Comparison of ENCODE assay signal across 1 cellular context in the genomic region with DNA sequence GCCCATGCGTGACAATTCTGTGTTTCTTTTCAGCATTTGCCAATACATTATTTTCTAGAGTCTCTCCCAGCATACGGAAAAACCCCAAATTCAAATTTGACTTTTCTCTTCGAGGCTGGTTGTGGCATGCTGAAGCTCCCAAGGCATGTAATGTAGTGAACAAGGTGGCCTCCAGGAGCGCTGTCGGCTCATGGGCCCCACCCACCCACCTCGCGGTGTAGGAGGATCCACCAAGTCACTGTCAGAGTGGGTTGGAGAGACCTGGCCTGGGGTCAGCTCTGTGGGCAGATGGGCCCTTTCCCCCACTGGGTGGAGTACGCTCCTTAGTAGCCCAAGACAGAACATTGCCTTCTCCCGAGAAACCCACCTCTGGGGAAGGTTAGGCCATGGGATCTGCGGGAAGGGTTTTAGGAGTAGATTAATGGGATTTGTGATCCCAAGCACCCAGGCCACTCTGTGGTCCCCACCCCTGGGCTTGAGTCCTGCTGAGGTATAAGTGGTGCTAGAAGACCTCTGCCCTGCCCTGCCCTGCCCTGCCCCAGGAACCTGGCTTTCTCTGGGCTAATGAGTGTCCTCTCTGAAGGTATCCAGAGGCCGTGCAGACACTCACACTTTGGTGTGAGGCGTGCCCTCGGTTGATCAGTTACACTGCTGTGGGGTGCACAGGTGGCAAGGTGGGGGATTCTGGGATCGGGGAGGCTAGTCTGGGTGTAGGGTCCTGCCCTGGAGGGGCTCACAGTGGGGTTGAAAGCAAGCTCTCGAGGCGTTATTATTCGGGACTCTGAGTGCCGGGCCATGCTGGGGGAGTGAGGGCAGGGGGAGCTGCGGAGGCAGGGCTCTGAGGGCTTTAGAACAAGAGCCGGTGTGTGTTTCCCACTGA.
TF ChIP-seq lines count a peak whose summit lies in the region.

No MANE protein-coding gene starts in this region.

TF ChIP-seq in HepG2, 621 proteins besides CTCF, POLR2A, EP300 and RAD21:
- TF ChIP-seq, protein P1, sequence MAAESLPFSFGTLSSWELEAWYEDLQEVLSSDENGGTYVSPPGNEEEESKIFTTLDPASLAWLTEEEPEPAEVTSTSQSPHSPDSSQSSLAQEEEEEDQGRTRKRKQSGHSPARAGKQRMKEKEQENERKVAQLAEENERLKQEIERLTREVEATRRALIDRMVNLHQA (CRISPR knock-in tag; IDR thresholded peaks at IDR 0.05): no peak
- TF ChIP-seq CREM (IDR thresholded peaks at IDR 0.05): no peak
- no peak for TF ChIP-seq CREM (CRISPR knock-in tag; IDR thresholded peaks at IDR 0.05)
- TF ChIP-seq BHLHE40 (IDR thresholded peaks at IDR 0.05; ENCODE audit: low read length): no peak
- no peak for TF ChIP-seq ARNT (IDR thresholded peaks at IDR 0.05)
- TF ChIP-seq, protein P2, sequence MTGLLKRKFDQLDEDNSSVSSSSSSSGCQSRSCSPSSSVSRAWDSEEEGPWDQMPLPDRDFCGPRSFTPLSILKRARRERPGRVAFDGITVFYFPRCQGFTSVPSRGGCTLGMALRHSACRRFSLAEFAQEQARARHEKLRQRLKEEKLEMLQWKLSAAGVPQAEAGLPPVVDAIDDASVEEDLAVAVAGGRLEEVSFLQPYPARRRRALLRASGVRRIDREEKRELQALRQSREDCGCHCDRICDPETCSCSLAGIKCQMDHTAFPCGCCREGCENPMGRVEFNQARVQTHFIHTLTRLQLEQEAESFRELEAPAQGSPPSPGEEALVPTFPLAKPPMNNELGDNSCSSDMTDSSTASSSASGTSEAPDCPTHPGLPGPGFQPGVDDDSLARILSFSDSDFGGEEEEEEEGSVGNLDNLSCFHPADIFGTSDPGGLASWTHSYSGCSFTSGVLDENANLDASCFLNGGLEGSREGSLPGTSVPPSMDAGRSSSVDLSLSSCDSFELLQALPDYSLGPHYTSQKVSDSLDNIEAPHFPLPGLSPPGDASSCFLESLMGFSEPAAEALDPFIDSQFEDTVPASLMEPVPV (CRISPR knock-in tag; IDR thresholded peaks at IDR 0.05): no peak
- TF ChIP-seq ZNF724P (CRISPR knock-in tag; IDR thresholded peaks at IDR 0.05; ENCODE audit: borderline replicate concordance): no peak
- no peak for TF ChIP-seq FIP1L1 (IDR thresholded peaks at IDR 0.05; ENCODE audit: borderline replicate concordance, insufficient read depth, low read depth, low read length)
- no peak for TF ChIP-seq SRSF9 (IDR thresholded peaks at IDR 0.05; ENCODE audit: borderline replicate concordance, insufficient read depth, low read depth, low read length, poor library complexity, severe bottlenecking)
- TF ChIP-seq ZBTB20 (CRISPR knock-in tag; IDR thresholded peaks at IDR 0.05; ENCODE audit: borderline replicate concordance, low read depth): no peak
- no peak for TF ChIP-seq AGO1 (IDR thresholded peaks at IDR 0.05; ENCODE audit: low read depth, low read length, poor library complexity, severe bottlenecking)
- no peak for TF ChIP-seq GATA4 (IDR thresholded peaks at IDR 0.05; ENCODE audit: borderline replicate concordance, low read depth)
- TF ChIP-seq RBM22 (optimal IDR thresholded peaks at IDR 0.05; ENCODE audit: low read length): no peak
